ENCODE assay signal across 8 cellular contexts in the genomic region with DNA sequence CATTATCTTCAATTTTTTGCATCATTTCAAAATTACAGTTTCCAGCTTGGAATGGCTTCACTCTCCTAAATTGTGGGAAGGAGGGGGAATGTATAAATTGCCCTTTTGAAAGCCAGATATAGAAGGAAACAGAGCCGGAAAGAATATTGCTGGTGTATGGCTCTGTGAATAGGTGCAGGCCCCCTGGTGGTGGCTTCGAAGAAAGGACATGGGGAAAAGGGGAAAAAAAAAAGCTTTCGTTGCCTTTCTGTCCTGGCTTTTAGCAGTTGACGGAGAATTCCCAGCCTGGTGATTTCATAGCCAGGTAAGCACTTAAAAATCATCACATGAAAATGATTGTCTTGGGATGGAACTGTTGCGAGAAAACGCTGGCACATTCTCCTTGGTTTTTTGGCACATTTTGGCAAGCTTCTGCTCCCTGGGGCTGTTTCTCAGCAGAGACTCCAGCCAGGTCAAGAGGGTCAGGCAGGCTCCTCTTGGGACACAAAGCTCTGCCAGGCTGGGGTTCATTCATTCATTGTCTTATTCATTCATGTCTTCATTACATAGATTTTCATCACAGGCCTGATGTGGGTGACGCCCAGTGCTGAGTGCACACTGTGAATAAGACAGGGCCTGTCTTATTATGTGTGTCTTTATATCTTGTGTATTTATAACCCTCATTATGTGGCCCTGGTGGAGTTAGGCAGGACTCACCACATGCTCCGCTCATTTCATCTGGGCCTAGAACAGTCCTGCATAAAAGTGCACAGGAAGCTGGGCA.
DNase-seq lines count a peak whose midpoint lies in the region; ATAC-seq and TF ChIP-seq lines count a peak whose summit lies in the region.

No MANE protein-coding gene starts in this region.

- in situ Hi-C loops in HAP-1 (cut with MboI; ENCODE audit: low sequenced_read_pairs): no loop called here

- no peak overlapping the region for H3K27ac ChIP-seq in CD4-positive, alpha-beta T cell (ENCODE audit: low read depth, low read length)

- H3K36me3 ChIP-seq in HAP-1 (replicated peaks): no peaks in the 10 kb centered on the region

- H3K4me3 Mint-ChIP-seq in CD4-positive, alpha-beta T cell: no peak overlapping the region

- POLR2A ChIA-PET in CD4-positive, alpha-beta T cell (lab: Charles Lee): no interaction called here

- peak; percentile 96 for TF ChIP-seq CTCF in CD4-positive, alpha-beta T cell (IDR thresholded peaks at IDR 0.05)

- H3K36me3 Mint-ChIP-seq in CD4-positive, alpha-beta T cell (ENCODE audit: low read depth): no peaks in the 10 kb centered on the region
- no peaks in the 10 kb centered on the region for H3K36me3 Mint-ChIP-seq in activated naive CD4-positive, alpha-beta T cell treated with anti-CD3 and anti-CD28 coated beads, Interleukin-2, amount 50 U/mL, for 72 hours

- no peak overlapping the region for H3K27ac Mint-ChIP-seq in CD4-positive, alpha-beta T cell
- H3K27ac Mint-ChIP-seq in activated naive CD4-positive, alpha-beta T cell treated with anti-CD3 and anti-CD28 coated beads, Interleukin-2, amount 50 U/mL, for 72 hours: peak overlapping the region in 1 of 2 donors; percentile 40

- CTCF ChIA-PET in CD4-positive, alpha-beta T cell (lab: Charles Lee): interaction anchor here (1.5 kb wide), 1 partner anchor 10 kb away, joined by 7 read pairs; no protein-coding TSS in a partner anchor

- H3K27me3 Mint-ChIP-seq in CD4-positive, alpha-beta T cell: no peaks in the 10 kb centered on the region

- no peak overlapping the region for H3K4me3 ChIP-seq in HAP-1

- no peaks in the 10 kb centered on the region for H3K4me1 Mint-ChIP-seq in CD4-positive, alpha-beta T cell (ENCODE audit: low read depth)

- no peaks in the 10 kb centered on the region for H3K27me3 ChIP-seq in CD4-positive, alpha-beta T cell (ENCODE audit: control insufficient read depth, insufficient read depth, low read length)
- no peaks in the 10 kb centered on the region for H3K27me3 ChIP-seq in HAP-1 (ENCODE audit: low read depth)

- H3K9me3 Mint-ChIP-seq in CD4-positive, alpha-beta T cell: no peaks in the 10 kb centered on the region
- no peaks in the 10 kb centered on the region for H3K9me3 Mint-ChIP-seq in activated naive CD4-positive, alpha-beta T cell treated with anti-CD3 and anti-CD28 coated beads, Interleukin-2, amount 50 U/mL, for 72 hours

- peaks cover 10% of the 10 kb centered on the region for H3K4me1 ChIP-seq in HAP-1

- ATAC-seq in CD4-positive, alpha-beta T cell (ENCODE audit: poor library complexity): no peak
- ATAC-seq in activated naive CD4-positive, alpha-beta T cell treated with anti-CD3 and anti-CD28 coated beads, Interleukin-2, amount 50 U/mL, for 72 hours: peak; percentile 44 to 66
- peak; percentile 81 for ATAC-seq in Right ventricle myocardium superior (ENCODE audit: poor library complexity)
- ATAC-seq in HG02571 (IDR thresholded peaks at IDR 0.05; ENCODE audit: unreplicated experiment): no peak

- peak in 7 of 10 experiments; percentile 1 to 18 (median 6) for DNase-seq in CD4-positive, alpha-beta T cell
- DNase-seq in HAP-1 (ENCODE audit: low spot score in 2 of 2) (peak; percentile 84 to 95), NCI-H748 (lab: John Stamatoyannopoulos, UW; ENCODE audit: unreplicated experiment) (peak; percentile 55), Right ventricle myocardium superior (peak; percentile 80), posterior vena cava (ENCODE audit: low spot score) (peak; percentile 93)
- DNase-seq in activated naive CD4-positive, alpha-beta T cell treated with anti-CD3 and anti-CD28 coated beads, Interleukin-2, amount 50 U/mL, for 72 hours (ENCODE audit: low spot score in 2 of 2): peak in 1 of 2 donors; percentile 29
- DNase-seq in effector CD8-positive, alpha-beta T cell (lab: John Stamatoyannopoulos, UW): no peak

- H3K9me3 ChIP-seq in CD4-positive, alpha-beta T cell (ENCODE audit: control insufficient read depth, low read length): no peaks in the 10 kb centered on the region
- no peaks in the 10 kb centered on the region for H3K9me3 ChIP-seq in HAP-1

- intact Hi-C loops in CD4-positive, alpha-beta T cell (cut with DNase I, micrococcal nuclease): no loop called here
- intact Hi-C loops in Right ventricle myocardium superior (cut with DNase I) (no loop called here), posterior vena cava (cut with DNase I) (no loop called here)

Comparison
In these comparisons a context has a peak if more than half of its experiments do, and no peak if none do; other contexts are left out.
1. ATAC-seq: peak in activated naive CD4-positive, alpha-beta T cell treated with anti-CD3 and anti-CD28 coated beads, Interleukin-2, amount 50 U/mL, for 72 hours (2 of 2) and Right ventricle myocardium superior (single experiment); none in CD4-positive, alpha-beta T cell (single experiment) and HG02571 (single experiment).